In genomic region chr13:50357586-50358118, GRCh38 we compare ENCODE assay signal across 1 cellular context.
TF ChIP-seq lines count a peak whose summit lies in the region.

No MANE protein-coding gene starts in this region.

TF ChIP-seq in HEK293, 187 proteins besides CTCF, POLR2A, EP300 and RAD21 (continued from another document):
- TF ChIP-seq ZNF169 (tag by site-specific recombination; IDR thresholded peaks at IDR 0.05) (no peak), ZNF510 (tag by site-specific recombination; IDR thresholded peaks at IDR 0.05; ENCODE audit: insufficient replicate concordance) (no peak), ZNF2 (tag by site-specific recombination; IDR thresholded peaks at IDR 0.05) (peak; percentile 99), ZNF24 (tag by site-specific recombination; IDR thresholded peaks at IDR 0.05) (peak; percentile 99), ZNF544 (tag by site-specific recombination; IDR thresholded peaks at IDR 0.05) (no peak), ZNF350 (tag by site-specific recombination; IDR thresholded peaks at IDR 0.05) (no peak), ZSCAN16 (tag by site-specific recombination; IDR thresholded peaks at IDR 0.05) (no peak), IKZF3 (tag by site-specific recombination; IDR thresholded peaks at IDR 0.05) (peak; percentile 99), ZNF292 (tag by site-specific recombination; IDR thresholded peaks at IDR 0.05; ENCODE audit: borderline replicate concordance, low read depth) (no peak), GLI2 (tag by site-specific recombination; IDR thresholded peaks at IDR 0.05; ENCODE audit: borderline replicate concordance, low read depth) (peak; percentile 39; the same call in 1 of the 2 replicates), ZSCAN5A (tag by site-specific recombination; IDR thresholded peaks at IDR 0.05) (no peak)
